ENCODE assay signal across 8 cellular contexts in genomic region chr1:167635941-167636340, GRCh38. TPM values are rescaled to one million over a fixed set of nuclear protein-coding genes. Genes with fewer than 3 reads are reported as not detected.
DNase-seq lines count a peak whose midpoint lies in the region; ATAC-seq and TF ChIP-seq lines count a peak whose summit lies in the region.
"Had no signal": no experiment of that assay in that cellular context is flagged by ENCODE, and none has a peak within 500 bp of the region (broad histone marks: within the 10 kb centered on the region; RNA-seq: fewer than 3 reads in every experiment).

No MANE protein-coding gene starts in this region.

- peaks cover 28 to 77% of the 10 kb centered on the region in 2 donors for H3K36me3 Mint-ChIP-seq in CD4-positive, alpha-beta memory T cell
- peaks cover 66% of the 10 kb centered on the region for H3K36me3 Mint-ChIP-seq in activated naive CD8-positive, alpha-beta T cell treated with anti-CD3 and anti-CD28 coated beads for 36 hours
- H3K36me3 Mint-ChIP-seq in neural progenitor cell, result no peaks in the 10 kb centered on the region
- H3K36me3 Mint-ChIP-seq in activated T-helper 1 cell treated with anti-CD3 and anti-CD28 coated beads, Interleukin-12 subunit alpha, Interleukin-12 subunit beta, Interleukin-2, Interleukin-4 antibody, amounts not matched to agents 30 ng/mL and 10 ng/mL and 1 ng/mL, durations not matched to agents 14 hours and 24 hours and 36 hours (ENCODE audit: low read depth), result peaks cover 51% of the 10 kb centered on the region

- no peak for DNase-seq in CD4-positive, alpha-beta memory T cell
- DNase-seq in HL-60 (ENCODE audit: low read depth in 1 of 2, low spot score in 1 of 2) (no peak), neural progenitor cell (ENCODE audit: low spot score) (no peak), SKM-1 (lab: John Stamatoyannopoulos, UW; ENCODE audit: unreplicated experiment) (no peak)
- no peak for DNase-seq in activated naive CD8-positive, alpha-beta T cell treated with anti-CD3 and anti-CD28 coated beads for 36 hours
- no peak for DNase-seq in activated T-helper 1 cell treated with anti-CD3 and anti-CD28 coated beads, Interleukin-12 subunit alpha, Interleukin-12 subunit beta, Interleukin-2, Interleukin-4 antibody, amounts not matched to agents 30 ng/mL and 10 ng/mL and 1 ng/mL, durations not matched to agents 14 hours and 24 hours and 36 hours (ENCODE audit: low spot score)
- DNase-seq: Caco-2 had no signal

- H3K36me3 ChIP-seq in CD4-positive, alpha-beta memory T cell (ENCODE audit: insufficient read depth, low read length), result peaks cover 28% of the 10 kb centered on the region
- H3K36me3 ChIP-seq in neural progenitor cell, result no peaks in the 10 kb centered on the region

- POLR2A ChIA-PET in CD4-positive, alpha-beta memory T cell (lab: Charles Lee; ENCODE audit: partially characterized antibody), result interaction anchor here (0.8 to 13.5 kb wide), 9 partner anchors 8 to 79 kb away, joined by 3 to 255 read pairs (median 10); no protein-coding TSS in a partner anchor

- H3K27ac ChIP-seq in CD4-positive, alpha-beta memory T cell (ENCODE audit: low read depth, low read length), result peak overlapping the region; percentile 43
- H3K27ac ChIP-seq in HL-60 (replicated peaks) (peak overlapping the region; percentile 42), neural progenitor cell (no peak overlapping the region)

- H3K4me3 Mint-ChIP-seq in CD4-positive, alpha-beta memory T cell, result peak overlapping the region in 6 of 8 donors; percentile 35 to 94 (median 83)
- no peak overlapping the region for H3K4me3 Mint-ChIP-seq in activated naive CD8-positive, alpha-beta T cell treated with anti-CD3 and anti-CD28 coated beads for 36 hours
- H3K4me3 Mint-ChIP-seq in neural progenitor cell, result no peak overlapping the region
- H3K4me3 Mint-ChIP-seq in activated T-helper 1 cell treated with anti-CD3 and anti-CD28 coated beads, Interleukin-12 subunit alpha, Interleukin-12 subunit beta, Interleukin-2, Interleukin-4 antibody, amounts not matched to agents 30 ng/mL and 10 ng/mL and 1 ng/mL, durations not matched to agents 14 hours and 24 hours and 36 hours, result no peak overlapping the region

- peak overlapping the region in 1 of 2 donors; percentile 45 for H3K4me3 ChIP-seq in CD4-positive, alpha-beta memory T cell (ENCODE audit: low read length in 2 of 2)
- H3K4me3 ChIP-seq in HL-60 (replicated peaks; ENCODE audit: insufficient read depth, low read length) (no peak overlapping the region), neural progenitor cell (no peak overlapping the region)

- peaks cover 61 to 100% (median 80%) of the 10 kb centered on the region in 4 donors for H3K4me1 Mint-ChIP-seq in CD4-positive, alpha-beta memory T cell
- peaks cover 77% of the 10 kb centered on the region for H3K4me1 Mint-ChIP-seq in activated naive CD8-positive, alpha-beta T cell treated with anti-CD3 and anti-CD28 coated beads for 36 hours
- peaks cover 13% of the 10 kb centered on the region for H3K4me1 Mint-ChIP-seq in neural progenitor cell
- peaks cover 78% of the 10 kb centered on the region for H3K4me1 Mint-ChIP-seq in activated T-helper 1 cell treated with anti-CD3 and anti-CD28 coated beads, Interleukin-12 subunit alpha, Interleukin-12 subunit beta, Interleukin-2, Interleukin-4 antibody, amounts not matched to agents 30 ng/mL and 10 ng/mL and 1 ng/mL, durations not matched to agents 14 hours and 24 hours and 36 hours (ENCODE audit: low read depth)

- no peaks in the 10 kb centered on the region for H4K20me1 ChIP-seq in neural progenitor cell (ENCODE audit: low read depth)

- H3K9me3 Mint-ChIP-seq in CD4-positive, alpha-beta memory T cell, result peaks cover 0 to 2% (median 0%) of the 10 kb centered on the region in 8 donors
- no peaks in the 10 kb centered on the region for H3K9me3 Mint-ChIP-seq in activated naive CD8-positive, alpha-beta T cell treated with anti-CD3 and anti-CD28 coated beads for 36 hours
- no peaks in the 10 kb centered on the region for H3K9me3 Mint-ChIP-seq in neural progenitor cell
- no peaks in the 10 kb centered on the region for H3K9me3 Mint-ChIP-seq in activated T-helper 1 cell treated with anti-CD3 and anti-CD28 coated beads, Interleukin-12 subunit alpha, Interleukin-12 subunit beta, Interleukin-2, Interleukin-4 antibody, amounts not matched to agents 30 ng/mL and 10 ng/mL and 1 ng/mL, durations not matched to agents 14 hours and 24 hours and 36 hours

- no peaks in the 10 kb centered on the region for H3K27me3 Mint-ChIP-seq in CD4-positive, alpha-beta memory T cell
- H3K27me3 Mint-ChIP-seq in activated naive CD8-positive, alpha-beta T cell treated with anti-CD3 and anti-CD28 coated beads for 36 hours, result no peaks in the 10 kb centered on the region
- peaks cover 22% of the 10 kb centered on the region for H3K27me3 Mint-ChIP-seq in neural progenitor cell (ENCODE audit: insufficient read depth, low read depth)
- no peaks in the 10 kb centered on the region for H3K27me3 Mint-ChIP-seq in activated T-helper 1 cell treated with anti-CD3 and anti-CD28 coated beads, Interleukin-12 subunit alpha, Interleukin-12 subunit beta, Interleukin-2, Interleukin-4 antibody, amounts not matched to agents 30 ng/mL and 10 ng/mL and 1 ng/mL, durations not matched to agents 14 hours and 24 hours and 36 hours (ENCODE audit: insufficient read depth)

- peak overlapping the region; percentile 60 for H3K4me2 ChIP-seq in neural progenitor cell

- CTCF ChIA-PET in CD4-positive, alpha-beta memory T cell (lab: Charles Lee; ENCODE audit: partially characterized antibody), result interaction anchor here (0.8 to 15.4 kb wide), 13 partner anchors 8 to 83 kb away, joined by 3 to 406 read pairs (median 16); partner anchors contain the start of gene CREG1

- no peaks in the 10 kb centered on the region for H3K79me2 ChIP-seq in neural progenitor cell (ENCODE audit: low read depth)

- H3K4me1 ChIP-seq in CD4-positive, alpha-beta memory T cell (ENCODE audit: insufficient read depth, low read length), result peaks cover 98% of the 10 kb centered on the region
- H3K4me1 ChIP-seq in neural progenitor cell, result peaks cover 19% of the 10 kb centered on the region
- H3K4me1 ChIP-seq: Caco-2 had no signal

- ATAC-seq in GM18502 (IDR thresholded peaks at IDR 0.05; ENCODE audit: poor library complexity, unreplicated experiment), result no peak

- TF ChIP-seq CTCF in HL-60 (IDR thresholded peaks at IDR 0.05; ENCODE audit: insufficient read depth, low read length), result no peak
- TF ChIP-seq CTCF in neural progenitor cell (IDR thresholded peaks at IDR 0.05), result no peak

- H2AFZ ChIP-seq in neural progenitor cell (replicated peaks), result peak overlapping the region; percentile 13

- H3K9me3 ChIP-seq in CD4-positive, alpha-beta memory T cell (ENCODE audit: control insufficient read depth in 1 of 2, low read length in 2 of 2), result no peaks in the 10 kb centered on the region
- no peaks in the 10 kb centered on the region for H3K9me3 ChIP-seq in neural progenitor cell (ENCODE audit: low read depth)
- H3K9me3 ChIP-seq: Caco-2 had no signal

- H3F3A ChIP-seq in neural progenitor cell (ENCODE audit: low read depth), result peaks cover 3% of the 10 kb centered on the region

- intact Hi-C loops in CD4-positive, alpha-beta memory T cell (cut with micrococcal nuclease), result no loop called here
- intact Hi-C loops in activated T-helper 1 cell treated with anti-CD3 and anti-CD28 coated beads, Interleukin-12 subunit alpha, Interleukin-12 subunit beta, Interleukin-2, Interleukin-4 antibody, amounts not matched to agents 30 ng/mL and 10 ng/mL and 1 ng/mL, durations not matched to agents 14 hours and 24 hours and 36 hours (cut with micrococcal nuclease), result loop anchor here (2.0 kb wide), 1 partner anchor 83 kb away; the partner anchor contains the start of gene CREG1

- no peak overlapping the region for H3K9ac ChIP-seq in neural progenitor cell

- peak overlapping the region in 6 of 7 donors; percentile 65 to 97 (median 87) for H3K27ac Mint-ChIP-seq in CD4-positive, alpha-beta memory T cell
- peak overlapping the region; percentile 92 for H3K27ac Mint-ChIP-seq in activated naive CD8-positive, alpha-beta T cell treated with anti-CD3 and anti-CD28 coated beads for 36 hours
- no peak overlapping the region for H3K27ac Mint-ChIP-seq in neural progenitor cell
- H3K27ac Mint-ChIP-seq in activated T-helper 1 cell treated with anti-CD3 and anti-CD28 coated beads, Interleukin-12 subunit alpha, Interleukin-12 subunit beta, Interleukin-2, Interleukin-4 antibody, amounts not matched to agents 30 ng/mL and 10 ng/mL and 1 ng/mL, durations not matched to agents 14 hours and 24 hours and 36 hours, result no peak overlapping the region

- H3K27me3 ChIP-seq in CD4-positive, alpha-beta memory T cell (ENCODE audit: insufficient read depth, low read length), result no peaks in the 10 kb centered on the region
- H3K27me3 ChIP-seq in HL-60 (ENCODE audit: insufficient read depth, poor library complexity, severe bottlenecking) (no peaks in the 10 kb centered on the region), neural progenitor cell (peaks cover 55% of the 10 kb centered on the region)

RNA-seq across cellular contexts. Expression of gene RCSD1, which starts 5.9 kb away (rescaled TPM):
- total RNA-seq in CD4-positive, alpha-beta memory T cell, result 100 to 1,000 TPM; 124 to 129 TPM
- 100 to 1,000 TPM; 163 to 173 TPM for polyA plus RNA-seq in CD4-positive, alpha-beta memory T cell
- 10 to 100 TPM; 56.4 to 58.2 TPM for total RNA-seq in activated naive CD8-positive, alpha-beta T cell treated with anti-CD3 and anti-CD28 coated beads for 36 hours
- 0.06 TPM in 2 replicates for total RNA-seq in neural progenitor cell (ENCODE audit: low replicate concordance)
- total RNA-seq in activated T-helper 1 cell treated with anti-CD3 and anti-CD28 coated beads, Interleukin-12 subunit alpha, Interleukin-12 subunit beta, Interleukin-2, Interleukin-4 antibody, amounts not matched to agents 30 ng/mL and 10 ng/mL and 1 ng/mL, durations not matched to agents 14 hours and 24 hours and 36 hours, result 78.6 and 81.9 TPM in 2 replicates
- total RNA-seq: Caco-2 had no signal

Comparison
In these comparisons a context has a peak if more than half of its experiments do, and no peak if none do; other contexts are left out.
1. H3K27ac Mint-ChIP-seq: peak in CD4-positive, alpha-beta memory T cell (6 of 7) and activated naive CD8-positive, alpha-beta T cell treated with anti-CD3 and anti-CD28 coated beads for 36 hours (single experiment); none in neural progenitor cell (single experiment) and activated T-helper 1 cell treated with anti-CD3 and anti-CD28 coated beads, Interleukin-12 subunit alpha, Interleukin-12 subunit beta, Interleukin-2, Interleukin-4 antibody, amounts not matched to agents 30 ng/mL and 10 ng/mL and 1 ng/mL, durations not matched to agents 14 hours and 24 hours and 36 hours (single experiment).
2. H3K4me3 Mint-ChIP-seq: peak in CD4-positive, alpha-beta memory T cell (6 of 8); none in activated naive CD8-positive, alpha-beta T cell treated with anti-CD3 and anti-CD28 coated beads for 36 hours (single experiment), neural progenitor cell (single experiment) and activated T-helper 1 cell treated with anti-CD3 and anti-CD28 coated beads, Interleukin-12 subunit alpha, Interleukin-12 subunit beta, Interleukin-2, Interleukin-4 antibody, amounts not matched to agents 30 ng/mL and 10 ng/mL and 1 ng/mL, durations not matched to agents 14 hours and 24 hours and 36 hours (single experiment).
3. RNA of gene RCSD1, which starts 5.9 kb away (total RNA-seq): 124 to 129 TPM in CD4-positive, alpha-beta memory T cell, 78.6 to 81.9 TPM in activated T-helper 1 cell treated with anti-CD3 and anti-CD28 coated beads, Interleukin-12 subunit alpha, Interleukin-12 subunit beta, Interleukin-2, Interleukin-4 antibody, amounts not matched to agents 30 ng/mL and 10 ng/mL and 1 ng/mL, durations not matched to agents 14 hours and 24 hours and 36 hours and 56.4 to 58.2 TPM in activated naive CD8-positive, alpha-beta T cell treated with anti-CD3 and anti-CD28 coated beads for 36 hours; 0.06 TPM in neural progenitor cell; every median in the first group is over 10 times any median in the second.